23 cellular contexts compared by ENCODE assay signal in genomic region chr7:87347207-87347606, GRCh38. TPM values are rescaled to one million over a fixed set of nuclear protein-coding genes. Genes with fewer than 3 reads are reported as not detected.
A peak's percentile ranks its signal among the peaks of the same experiment; 100 is the strongest.
DNase-seq lines count a peak whose midpoint lies in the region; ATAC-seq and TF ChIP-seq lines count a peak whose summit lies in the region.
"Had no signal": no experiment of that assay in that cellular context is flagged by ENCODE, and none has a peak within 500 bp of the region (broad histone marks: within the 10 kb centered on the region; RNA-seq: fewer than 3 reads in every experiment).

No MANE protein-coding gene starts in this region.

- POLR2A ChIA-PET in activated naive CD8-positive, alpha-beta T cell treated with anti-CD3 and anti-CD28 coated beads, Interleukin-2, amount 10 ng/mL, durations not matched to agents 7 days and 5 days (lab: Charles Lee): no interaction called here

- peaks cover 15% of the 10 kb centered on the region; the same call in 1 of the 2 replicates for H3K79me2 ChIP-seq in SU-DHL-6 (ENCODE audit: insufficient read depth, low read length)

- H3K4me2 ChIP-seq in SU-DHL-6 (ENCODE audit: low read depth, low read length, poor library complexity, severe bottlenecking): peak overlapping the region; percentile 94

- no peak overlapping the region for H3K27ac ChIP-seq in SU-DHL-6 (ENCODE audit: low read depth, low read length)
- H3K27ac ChIP-seq: BLaER1 treated with 17β-estradiol and CSF1 and Interleukin-3, amounts not matched to agents 10 nM and 100 nM; gastroesophageal sphincter; upper lobe of left lung had no signal

- peaks cover 37% of the 10 kb centered on the region for H3K36me3 Mint-ChIP-seq in activated naive CD8-positive, alpha-beta T cell treated with anti-CD3 and anti-CD28 coated beads, Interleukin-2, amount 10 ng/mL, durations not matched to agents 7 days and 5 days
- H3K36me3 Mint-ChIP-seq in activated naive CD8-positive, alpha-beta T cell treated with anti-CD3 and anti-CD28 coated beads for 36 hours: peaks cover 19% of the 10 kb centered on the region
- peaks cover 13 to 32% (median 15%) of the 10 kb centered on the region in 3 donors for H3K36me3 Mint-ChIP-seq in immature natural killer cell

- H3K9me3 Mint-ChIP-seq in activated naive CD8-positive, alpha-beta T cell treated with anti-CD3 and anti-CD28 coated beads, Interleukin-2, amount 10 ng/mL, durations not matched to agents 7 days and 5 days: peaks cover 2% of the 10 kb centered on the region
- H3K9me3 Mint-ChIP-seq in activated naive CD8-positive, alpha-beta T cell treated with anti-CD3 and anti-CD28 coated beads for 36 hours: no peaks in the 10 kb centered on the region
- no peaks in the 10 kb centered on the region for H3K9me3 Mint-ChIP-seq in immature natural killer cell

- TF ChIP-seq CTCF in SU-DHL-6 (IDR thresholded peaks at IDR 0.05; ENCODE audit: insufficient read depth, low read length, poor library complexity, severe bottlenecking): no peak

- H3K9me3 ChIP-seq in SU-DHL-6 (ENCODE audit: insufficient read depth, low read length): 0 out of 2 replicates have a peak, but pooled peaks cover 1% of the 10 kb centered on the region
- H3K9me3 ChIP-seq: gastroesophageal sphincter, upper lobe of left lung had no signal

- peaks cover 29% of the 10 kb centered on the region for H3K4me1 Mint-ChIP-seq in activated naive CD8-positive, alpha-beta T cell treated with anti-CD3 and anti-CD28 coated beads, Interleukin-2, amount 10 ng/mL, durations not matched to agents 7 days and 5 days
- H3K4me1 Mint-ChIP-seq in activated naive CD8-positive, alpha-beta T cell treated with anti-CD3 and anti-CD28 coated beads for 36 hours: peaks cover 33% of the 10 kb centered on the region
- H3K4me1 Mint-ChIP-seq in immature natural killer cell: peaks cover 30 to 56% of the 10 kb centered on the region in 2 donors

- no peaks in the 10 kb centered on the region for H3K27me3 Mint-ChIP-seq in activated naive CD8-positive, alpha-beta T cell treated with anti-CD3 and anti-CD28 coated beads, Interleukin-2, amount 10 ng/mL, durations not matched to agents 7 days and 5 days
- H3K27me3 Mint-ChIP-seq in activated naive CD8-positive, alpha-beta T cell treated with anti-CD3 and anti-CD28 coated beads for 36 hours: no peaks in the 10 kb centered on the region
- H3K27me3 Mint-ChIP-seq in immature natural killer cell (ENCODE audit: low read depth in 3 of 3): peaks cover 0 to 2% (median 0%) of the 10 kb centered on the region in 3 donors
- H3K27me3 Mint-ChIP-seq: activated CD8-positive, alpha-beta memory T cell treated with anti-CD3 and anti-CD28 coated beads, Interleukin-2, amount 10 ng/mL, durations not matched to agents 7 days and 5 days had no signal

- no peak for ATAC-seq in activated naive CD8-positive, alpha-beta T cell treated with anti-CD3 and anti-CD28 coated beads, Interleukin-2, amount 10 ng/mL, durations not matched to agents 7 days and 5 days (ENCODE audit: low read depth)
- no peak for ATAC-seq in GM18858 (IDR thresholded peaks at IDR 0.05; ENCODE audit: unreplicated experiment)
- ATAC-seq: activated CD8-positive, alpha-beta memory T cell treated with anti-CD3 and anti-CD28 coated beads, Interleukin-2, amount 10 ng/mL, durations not matched to agents 7 days and 5 days; gastroesophageal sphincter had no signal

- no peak overlapping the region for H2AFZ ChIP-seq in SU-DHL-6 (ENCODE audit: low read depth, low read length, severe bottlenecking)

- H3K36me3 ChIP-seq in SU-DHL-6 (ENCODE audit: low read length): peaks cover 41% of the 10 kb centered on the region

- no peaks in the 10 kb centered on the region for H4K20me1 ChIP-seq in SU-DHL-6 (ENCODE audit: low read depth, low read length)
- H4K20me1 ChIP-seq: BLaER1 treated with 17β-estradiol and CSF1 and Interleukin-3, amounts not matched to agents 10 nM and 100 nM had no signal

- no peak overlapping the region for H3K9ac ChIP-seq in SU-DHL-6 (ENCODE audit: low read length)
- H3K9ac ChIP-seq: BLaER1 treated with 17β-estradiol and CSF1 and Interleukin-3, amounts not matched to agents 10 nM and 100 nM had no signal

- DNase-seq in activated naive CD8-positive, alpha-beta T cell treated with anti-CD3 and anti-CD28 coated beads, Interleukin-2, amount 10 ng/mL, durations not matched to agents 7 days and 5 days: no peak
- DNase-seq in activated naive CD8-positive, alpha-beta T cell treated with anti-CD3 and anti-CD28 coated beads for 36 hours: no peak
- DNase-seq in immature natural killer cell (no peak), 8988T (no peak), DMS114 treated with DMSO at 0.1 percent for 48 hours (lab: John Stamatoyannopoulos, UW; ENCODE audit: unreplicated experiment) (no peak), T-helper 2 cell (no peak)
- DNase-seq: activated CD4-positive, alpha-beta T cell treated with anti-CD3 and anti-CD28 coated beads, Interleukin-2, amount 50 U/mL, for 1 hour; activated CD8-positive, alpha-beta memory T cell treated with anti-CD3 and anti-CD28 coated beads, Interleukin-2, amount 10 ng/mL, durations not matched to agents 7 days and 5 days; activated effector memory CD4-positive, alpha-beta T cell treated with Interleukin-2 at 50 U/mL for 16 hours; amniotic stem cell; cortex of kidney; EL; HCEC 1CT; NCI-H1092 treated with DMSO at 0.1 percent for 48 hours; NCI-H187 treated with DMSO at 0.1 percent for 48 hours; NCI-H526; stimulated activated CD4-positive, alpha-beta T cell treated with anti-CD3 and anti-CD28 coated beads, Interleukin-1b, Interleukin-23, amount 100 ng/mL, for 48 hours; T-helper 9 cell; upper lobe of left lung had no signal

- no peaks in the 10 kb centered on the region for H3K27me3 ChIP-seq in SU-DHL-6 (ENCODE audit: low read length)
- H3K27me3 ChIP-seq: gastroesophageal sphincter, upper lobe of left lung had no signal

- no peaks in the 10 kb centered on the region for H3K9me2 ChIP-seq in SU-DHL-6 (replicated peaks; ENCODE audit: insufficient read depth, low read length)

- H3K4me3 Mint-ChIP-seq in activated naive CD8-positive, alpha-beta T cell treated with anti-CD3 and anti-CD28 coated beads, Interleukin-2, amount 10 ng/mL, durations not matched to agents 7 days and 5 days: peak overlapping the region; percentile 7
- H3K4me3 Mint-ChIP-seq in activated naive CD8-positive, alpha-beta T cell treated with anti-CD3 and anti-CD28 coated beads for 36 hours: no peak overlapping the region
- peak overlapping the region in 3 of 5 donors; percentile 7 to 95 (median 91) for H3K4me3 Mint-ChIP-seq in immature natural killer cell
- H3K4me3 Mint-ChIP-seq: activated CD8-positive, alpha-beta memory T cell treated with anti-CD3 and anti-CD28 coated beads, Interleukin-2, amount 10 ng/mL, durations not matched to agents 7 days and 5 days had no signal

- no peaks in the 10 kb centered on the region for H3F3A ChIP-seq in SU-DHL-6 (ENCODE audit: insufficient read depth)

- no peak overlapping the region for H3K27ac Mint-ChIP-seq in activated naive CD8-positive, alpha-beta T cell treated with anti-CD3 and anti-CD28 coated beads, Interleukin-2, amount 10 ng/mL, durations not matched to agents 7 days and 5 days
- no peak overlapping the region for H3K27ac Mint-ChIP-seq in activated naive CD8-positive, alpha-beta T cell treated with anti-CD3 and anti-CD28 coated beads for 36 hours
- no peak overlapping the region for H3K27ac Mint-ChIP-seq in immature natural killer cell
- H3K27ac Mint-ChIP-seq: activated CD8-positive, alpha-beta memory T cell treated with anti-CD3 and anti-CD28 coated beads, Interleukin-2, amount 10 ng/mL, durations not matched to agents 7 days and 5 days had no signal

- H3K4me3 ChIP-seq in SU-DHL-6 (ENCODE audit: insufficient read depth, low read length, poor library complexity, severe bottlenecking): no peak overlapping the region
- H3K4me3 ChIP-seq: BLaER1 treated with 17β-estradiol and CSF1 and Interleukin-3, amounts not matched to agents 10 nM and 100 nM; gastroesophageal sphincter; upper lobe of left lung had no signal

RNA-seq across cellular contexts. Expression of gene CROT, which starts 1.7 kb away (rescaled TPM):
- total RNA-seq in activated naive CD8-positive, alpha-beta T cell treated with anti-CD3 and anti-CD28 coated beads, Interleukin-2, amount 10 ng/mL, durations not matched to agents 7 days and 5 days: 10 to 100 TPM; 13.0 to 13.8 TPM
- total RNA-seq in activated naive CD8-positive, alpha-beta T cell treated with anti-CD3 and anti-CD28 coated beads for 36 hours: 1 to 10 TPM; 7.0 to 7.2 TPM
- 10 to 100 TPM in 1 of 3 donors, 1 to 10 TPM in 2; 3.9 to 13.2 (median 7.5) TPM for polyA plus RNA-seq in immature natural killer cell
